In genomic region chr11:47558695-47559094, GRCh38 we compare ENCODE assay signal across 29 cellular contexts. TPM values are rescaled to one million over a fixed set of nuclear protein-coding genes. Genes with fewer than 3 reads are reported as not detected.
DNase-seq lines count a peak whose midpoint lies in the region; ATAC-seq, FAIRE-seq and TF ChIP-seq lines count a peak whose summit lies in the region.
"Had no signal": no experiment of that assay in that cellular context is flagged by ENCODE, and none has a peak within 500 bp of the region (broad histone marks: within the 10 kb centered on the region; RNA-seq: fewer than 3 reads in every experiment).

No MANE protein-coding gene starts in this region.

- H3K4me3 ChIP-seq in pancreas = no peak overlapping the region
- H3K4me3 ChIP-seq in ascending aorta = no peak overlapping the region
- H3K4me3 ChIP-seq in HAP-1 = no peak overlapping the region
- H3K4me3 ChIP-seq: BLaER1, GM12878 had no signal

- no peaks in the 10 kb centered on the region for H3K36me3 ChIP-seq in pancreas
- H3K36me3 ChIP-seq in ascending aorta = no peaks in the 10 kb centered on the region
- no peaks in the 10 kb centered on the region for H3K36me3 ChIP-seq in HAP-1 (replicated peaks)
- H3K36me3 ChIP-seq: BE2C had no signal

- no peaks in the 10 kb centered on the region for H3K27me3 ChIP-seq in pancreas
- no peaks in the 10 kb centered on the region for H3K27me3 ChIP-seq in ascending aorta
- H3K27me3 ChIP-seq in HAP-1 (ENCODE audit: low read depth) = no peaks in the 10 kb centered on the region
- H3K27me3 ChIP-seq: BE2C, BLaER1 had no signal

- in situ Hi-C loops in HAP-1 (cut with MboI; ENCODE audit: low sequenced_read_pairs) = no loop called here

- FAIRE-seq in A204.1 (lab: Jason Lieb, UNC) (peak; percentile 99), colon (lab: Jason Lieb, UNC) (peak; percentile 99), frontal cortex (lab: Jason Lieb, UNC) (peak; percentile 99), pancreas (lab: Jason Lieb, UNC) (peak; percentile 99)
- FAIRE-seq: GM12878, GM12892 had no signal

- intact Hi-C loops in pancreas (cut with DNase I) (no loop called here), ascending aorta (cut with DNase I) (no loop called here)

- no peaks in the 10 kb centered on the region for H3K9me3 ChIP-seq in pancreas
- H3K9me3 ChIP-seq in ascending aorta = no peaks in the 10 kb centered on the region
- H3K9me3 ChIP-seq in HAP-1 = no peaks in the 10 kb centered on the region
- H3K9me3 ChIP-seq: BE2C, BLaER1 had no signal

- WGBS in pancreas, 2 donors = 95 to 98% methylated on average over 1 of the region's 1 CpG

- H3K27ac ChIP-seq in pancreas (no peak overlapping the region), ascending aorta (no peak overlapping the region)
- H3K27ac ChIP-seq: BLaER1 had no signal

- no peak for DNase-seq in frontal cortex (ENCODE audit: low spot score in 2 of 2)
- DNase-seq in pancreas = no peak
- DNase-seq in ascending aorta (ENCODE audit: low spot score in 2 of 2) = no peak
- no peak for DNase-seq in HAP-1 (ENCODE audit: low spot score in 2 of 2)
- no peak for DNase-seq in hepatic stellate cell (ENCODE audit: low spot score)
- no peak for DNase-seq in pons (ENCODE audit: low spot score)
- DNase-seq: ACHN; BE2C; C1 segment of cervical spinal cord; CD4-positive, alpha-beta memory T cell; CD4-positive, CD25-positive, alpha-beta regulatory T cell; CD8-positive, alpha-beta memory T cell; COR-L47; DMS 273 treated with DMSO at 0.1 percent for 48 hours; DMS153; DMS53; DMS79; DND-41; EL; GDM1 had no signal

- TF ChIP-seq CTCF in pancreas (IDR thresholded peaks at IDR 0.05) (no peak), ascending aorta (IDR thresholded peaks at IDR 0.05) (no peak)

- ATAC-seq in pancreas = no peak
- ATAC-seq: GM12878 had no signal

- H3K4me1 ChIP-seq in pancreas (peaks cover 0 to 1% (median 0%) of the 10 kb centered on the region in 3 donors), ascending aorta (no peaks in the 10 kb centered on the region), HAP-1 (no peaks in the 10 kb centered on the region)
- H3K4me1 ChIP-seq: BE2C had no signal

RNA-seq across cellular contexts. Expression of gene CELF1, which starts 5.8 kb away (rescaled TPM):
- total RNA-seq in frontal cortex (176 TPM), pancreas (10 to 100 TPM; 31.0 to 56.3 (median 38.4) TPM), ascending aorta (68.9 TPM)
- 10 to 100 TPM; 20.0 to 29.5 TPM for polyA plus RNA-seq in pancreas

RNA-seq across cellular contexts. Expression of gene PTPMT1, which starts 6.7 kb away (rescaled TPM):
- total RNA-seq in frontal cortex (22.0 TPM), pancreas (10 to 100 TPM; 15.7 to 24.7 (median 19.6) TPM), ascending aorta (215 TPM)
- polyA plus RNA-seq in pancreas = 10 to 100 TPM; 24.6 to 34.3 TPM

RNA-seq across cellular contexts. Expression of gene KBTBD4, which starts 20.1 kb away (rescaled TPM):
- 42.8 TPM for total RNA-seq in frontal cortex
- total RNA-seq in pancreas = 1 to 10 TPM; 4.3 to 8.9 (median 6.7) TPM
- 10 to 100 TPM in 1 of 2 donors, 1 to 10 TPM in 1; 3.5 to 13.0 TPM for polyA plus RNA-seq in pancreas
- 14.8 TPM for total RNA-seq in ascending aorta

RNA-seq across cellular contexts. Expression of gene NDUFS3, which starts 20.2 kb away (rescaled TPM):
- total RNA-seq in frontal cortex (72.6 TPM), pancreas (10 to 100 TPM; 28.8 to 48.5 (median 35.3) TPM), ascending aorta (19.9 TPM)
- polyA plus RNA-seq in pancreas = 100 to 1,000 TPM in 1 of 2 donors, 10 to 100 TPM in 1; 85.8 to 113 TPM

RNA-seq across cellular contexts. Expression of gene FAM180B, which starts 27.8 kb away (rescaled TPM):
- total RNA-seq in frontal cortex = not detected
- total RNA-seq in pancreas = under 1 TPM in 1 of 6 donors, not detected in 5; 0.17 TPM
- polyA plus RNA-seq in pancreas = not detected
- total RNA-seq in ascending aorta = not detected
- total RNA-seq: A172, Daoy had no signal
- polyA plus RNA-seq: AG04450; CD14-positive monocyte; CD4-positive, alpha-beta memory T cell; CD4-positive, CD25-positive, alpha-beta regulatory T cell; CD8-positive, alpha-beta memory T cell had no signal
